Comparison of ENCODE assay signal across 17 cellular contexts in genomic region chr2:188869560-188869959, GRCh38.
DNase-seq lines count a peak whose midpoint lies in the region; ATAC-seq and TF ChIP-seq lines count a peak whose summit lies in the region.
"Had no signal": no experiment of that assay in that cellular context is flagged by ENCODE, and none has a peak within 500 bp of the region (broad histone marks: within the 10 kb centered on the region; RNA-seq: fewer than 3 reads in every experiment).

No MANE protein-coding gene starts in this region.

- CTCF ChIA-PET in activated CD8-positive, alpha-beta T cell treated with anti-CD3 and anti-CD28 coated beads for 36 hours (lab: Charles Lee) = no interaction called here

- ATAC-seq in activated T-cell treated with anti-CD3 and anti-CD28 coated beads, Interleukin-2, amount 50 U/mL, for 72 hours (replicated peaks in 1 of 2) = peak; percentile 22 to 28
- ATAC-seq in activated CD8-positive, alpha-beta T cell treated with anti-CD3 and anti-CD28 coated beads for 36 hours = no peak
- no peak for ATAC-seq in GM18873 (IDR thresholded peaks at IDR 0.05; ENCODE audit: low FRiP score, unreplicated experiment)
- no peak for ATAC-seq in GM18868 (IDR thresholded peaks at IDR 0.05; ENCODE audit: unreplicated experiment)
- ATAC-seq: T-helper 17 cell had no signal

- peak in 1 of 2 donors; percentile 10 for DNase-seq in activated T-cell treated with anti-CD3 and anti-CD28 coated beads, Interleukin-2, amount 50 U/mL, for 72 hours
- no peak for DNase-seq in activated T-cell treated with anti-CD3 and anti-CD28 coated beads, Interleukin-2, amount 50 U/mL, for 48 hours
- DNase-seq in ascending aorta (ENCODE audit: low spot score in 2 of 2) = no peak
- DNase-seq in iPS-NIHi11 (ENCODE audit: low spot score) = peak; percentile 14
- peak; percentile 21 to 34 for DNase-seq in thyroid gland
- DNase-seq in activated CD8-positive, alpha-beta T cell treated with anti-CD3 and anti-CD28 coated beads for 36 hours = no peak
- DNase-seq: ACHN; activated CD4-positive, CD25-positive, alpha-beta regulatory T cell treated with anti-CD3 and anti-CD28 coated beads, Interleukin-2, amount 50 U/mL, for 72 hours; adrenal gland; Calu3; dorsolateral prefrontal cortex; KG1; NCI-H1436; ovary; T-helper 17 cell had no signal

- H3K27me3 ChIP-seq in ascending aorta (no peaks in the 10 kb centered on the region), thyroid gland (no peaks in the 10 kb centered on the region)
- H3K27me3 ChIP-seq: adrenal gland, dorsolateral prefrontal cortex, ovary had no signal

- peak overlapping the region; percentile 20 to 46 for H3K4me3 Mint-ChIP-seq in activated T-cell treated with anti-CD3 and anti-CD28 coated beads, Interleukin-2, amount 50 U/mL, for 72 hours
- no peak overlapping the region for H3K4me3 Mint-ChIP-seq in activated CD8-positive, alpha-beta T cell treated with anti-CD3 and anti-CD28 coated beads for 36 hours
- H3K4me3 Mint-ChIP-seq: T-helper 17 cell had no signal

- H3K4me1 ChIP-seq in ascending aorta = peaks cover 0 to 14% of the 10 kb centered on the region in 2 donors
- peaks cover 0 to 9% of the 10 kb centered on the region in 2 donors for H3K4me1 ChIP-seq in thyroid gland
- H3K4me1 ChIP-seq: adrenal gland had no signal

- TF ChIP-seq POLR2A in thyroid gland (IDR thresholded peaks at IDR 0.05) = no peak

- TF ChIP-seq CTCF in ascending aorta (IDR thresholded peaks at IDR 0.05) (no peak), thyroid gland (IDR thresholded peaks at IDR 0.05) (no peak)
- TF ChIP-seq CTCF in activated CD8-positive, alpha-beta T cell treated with anti-CD3 and anti-CD28 coated beads for 36 hours (IDR thresholded peaks at IDR 0.05) = no peak

- intact Hi-C loops in ascending aorta (cut with DNase I) = no loop called here
- intact Hi-C loops in thyroid gland (cut with DNase I) = no loop called here
- intact Hi-C loops in activated CD8-positive, alpha-beta T cell treated with anti-CD3 and anti-CD28 coated beads for 36 hours (cut with micrococcal nuclease) = no loop called here

- H3K36me3 ChIP-seq in ascending aorta = no peaks in the 10 kb centered on the region
- H3K36me3 ChIP-seq in thyroid gland = no peaks in the 10 kb centered on the region
- H3K36me3 ChIP-seq: adrenal gland, ovary had no signal

- peaks cover 0 to 5% of the 10 kb centered on the region in 2 donors for H3K9me3 ChIP-seq in ascending aorta
- H3K9me3 ChIP-seq in thyroid gland = no peaks in the 10 kb centered on the region
- H3K9me3 ChIP-seq: ovary had no signal

- POLR2A ChIA-PET in activated CD8-positive, alpha-beta T cell treated with anti-CD3 and anti-CD28 coated beads for 36 hours (lab: Charles Lee) = no interaction called here

- H3K27ac Mint-ChIP-seq in activated T-cell treated with anti-CD3 and anti-CD28 coated beads, Interleukin-2, amount 50 U/mL, for 72 hours = peak overlapping the region; percentile 9
- no peak overlapping the region for H3K27ac Mint-ChIP-seq in activated CD8-positive, alpha-beta T cell treated with anti-CD3 and anti-CD28 coated beads for 36 hours
- H3K27ac Mint-ChIP-seq: T-helper 17 cell had no signal

- H3K36me3 Mint-ChIP-seq in activated T-cell treated with anti-CD3 and anti-CD28 coated beads, Interleukin-2, amount 50 U/mL, for 72 hours (ENCODE audit: insufficient read depth in 2 of 2) = peaks cover 3 to 8% of the 10 kb centered on the region in 2 donors
- H3K36me3 Mint-ChIP-seq in activated CD8-positive, alpha-beta T cell treated with anti-CD3 and anti-CD28 coated beads for 36 hours (ENCODE audit: low read depth) = no peaks in the 10 kb centered on the region

- 29 to 42% methylated on average over 2 of the region's 2 CpGs for WGBS in thyroid gland, 2 donors

- no peaks in the 10 kb centered on the region for H3K27me3 Mint-ChIP-seq in activated T-cell treated with anti-CD3 and anti-CD28 coated beads, Interleukin-2, amount 50 U/mL, for 72 hours (ENCODE audit: low read depth)
- H3K27me3 Mint-ChIP-seq in activated CD8-positive, alpha-beta T cell treated with anti-CD3 and anti-CD28 coated beads for 36 hours = no peaks in the 10 kb centered on the region
- H3K27me3 Mint-ChIP-seq: T-helper 17 cell had no signal

- H3K4me3 ChIP-seq in ascending aorta (no peak overlapping the region), thyroid gland (replicated peaks in 1 of 3) (no peak overlapping the region)
- H3K4me3 ChIP-seq: adrenal gland, dorsolateral prefrontal cortex, ovary had no signal

- H3K27ac ChIP-seq in ascending aorta (peak overlapping the region; percentile 37 to 60), thyroid gland (no peak overlapping the region)
- H3K27ac ChIP-seq: adrenal gland, dorsolateral prefrontal cortex, ovary had no signal

- H3K9me3 Mint-ChIP-seq in activated T-cell treated with anti-CD3 and anti-CD28 coated beads, Interleukin-2, amount 50 U/mL, for 72 hours = peaks cover 5 to 7% of the 10 kb centered on the region in 2 donors
- no peaks in the 10 kb centered on the region for H3K9me3 Mint-ChIP-seq in activated CD8-positive, alpha-beta T cell treated with anti-CD3 and anti-CD28 coated beads for 36 hours

- H3K4me1 Mint-ChIP-seq in activated T-cell treated with anti-CD3 and anti-CD28 coated beads, Interleukin-2, amount 50 U/mL, for 72 hours (ENCODE audit: low read depth) = peaks cover 5% of the 10 kb centered on the region
- H3K4me1 Mint-ChIP-seq in activated CD8-positive, alpha-beta T cell treated with anti-CD3 and anti-CD28 coated beads for 36 hours (ENCODE audit: low read depth) = no peaks in the 10 kb centered on the region
- H3K4me1 Mint-ChIP-seq: T-helper 17 cell had no signal

Comparison
In these comparisons a context has a peak if more than half of its experiments do, and no peak if none do; other contexts are left out.
1. ATAC-seq: peak in activated T-cell treated with anti-CD3 and anti-CD28 coated beads, Interleukin-2, amount 50 U/mL, for 72 hours (2 of 2); none in activated CD8-positive, alpha-beta T cell treated with anti-CD3 and anti-CD28 coated beads for 36 hours (single experiment), GM18873 (single experiment) and GM18868 (single experiment).
2. DNase-seq: peak in iPS-NIHi11 (single experiment) and thyroid gland (2 of 2); none in activated T-cell treated with anti-CD3 and anti-CD28 coated beads, Interleukin-2, amount 50 U/mL, for 48 hours (0 of 2), ascending aorta (0 of 2) and activated CD8-positive, alpha-beta T cell treated with anti-CD3 and anti-CD28 coated beads for 36 hours (single experiment).
3. H3K27ac ChIP-seq: peak in ascending aorta (2 of 2); none in thyroid gland (0 of 3).